In the genomic region with DNA sequence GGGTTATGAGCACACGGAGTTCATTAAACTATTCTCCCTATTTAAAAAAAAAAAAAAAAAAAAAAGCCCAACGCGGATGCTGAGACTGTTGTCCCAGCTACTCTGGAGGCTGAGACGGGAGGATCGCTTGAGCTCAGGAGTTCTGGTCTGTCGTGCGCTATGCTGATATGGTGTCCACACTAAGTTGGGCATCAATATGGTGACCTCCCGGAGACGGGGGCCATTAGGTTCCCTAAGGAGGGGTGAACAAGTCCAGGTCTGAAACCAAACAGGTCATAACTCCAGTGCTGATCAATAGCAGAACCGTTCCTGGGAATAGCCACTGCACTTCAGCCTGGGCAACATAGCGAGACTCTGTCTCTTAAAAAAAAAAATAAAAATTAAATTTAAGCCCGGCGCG, we compare ENCODE assay signal across 9 cellular contexts. TPM values are rescaled to one million over a fixed set of nuclear protein-coding genes. Genes with fewer than 3 reads are reported as not detected.
DNase-seq lines count a peak whose midpoint lies in the region; ATAC-seq and TF ChIP-seq lines count a peak whose summit lies in the region.
"Had no signal": no experiment of that assay in that cellular context is flagged by ENCODE, and none has a peak within 500 bp of the region (broad histone marks: within the 10 kb centered on the region; RNA-seq: fewer than 3 reads in every experiment).

No MANE protein-coding gene starts in this region.

- peaks cover 33% of the 10 kb centered on the region for H3K27me3 Mint-ChIP-seq in CD4-positive, CD25-positive, alpha-beta regulatory T cell

- no peaks in the 10 kb centered on the region for H3K9me3 Mint-ChIP-seq in CD4-positive, CD25-positive, alpha-beta regulatory T cell

- H3K4me3 Mint-ChIP-seq in CD4-positive, CD25-positive, alpha-beta regulatory T cell, result peak overlapping the region; percentile 73 to 86 (median 84)

- no peaks in the 10 kb centered on the region for H3K27me3 ChIP-seq in CD4-positive, CD25-positive, alpha-beta regulatory T cell (ENCODE audit: control insufficient read depth, insufficient read depth, low read length)
- H3K27me3 ChIP-seq in MM.1S (replicated peaks; ENCODE audit: insufficient read depth, low read length), result peaks cover 58% of the 10 kb centered on the region
- H3K27me3 ChIP-seq in colonic mucosa, result peaks cover 3% of the 10 kb centered on the region
- H3K27me3 ChIP-seq in muscle layer of duodenum (ENCODE audit: low read depth, low read length), result peaks cover 6% of the 10 kb centered on the region

- no peaks in the 10 kb centered on the region for H3K36me3 ChIP-seq in CD4-positive, CD25-positive, alpha-beta regulatory T cell (ENCODE audit: control insufficient read depth, insufficient read depth, low read length)
- H3K36me3 ChIP-seq in MM.1S (replicated peaks; ENCODE audit: insufficient read depth, low read length) (no peaks in the 10 kb centered on the region), colonic mucosa (no peaks in the 10 kb centered on the region), muscle layer of duodenum (ENCODE audit: control insufficient read depth in 1 of 2, insufficient read depth in 2 of 2, low read length in 2 of 2) (no peaks in the 10 kb centered on the region)

- H3K9me2 ChIP-seq in MM.1S (replicated peaks; ENCODE audit: insufficient read depth, low read length), result no peaks in the 10 kb centered on the region

- no peak overlapping the region for H3K27ac Mint-ChIP-seq in CD4-positive, CD25-positive, alpha-beta regulatory T cell

- H3K36me3 Mint-ChIP-seq in CD4-positive, CD25-positive, alpha-beta regulatory T cell, result no peaks in the 10 kb centered on the region

- H3K4me1 Mint-ChIP-seq in CD4-positive, CD25-positive, alpha-beta regulatory T cell, result peaks cover 4 to 9% (median 7%) of the 10 kb centered on the region in 4 donors

- H3K4me2 ChIP-seq in MM.1S (ENCODE audit: low read depth, low read length), result peak overlapping the region; percentile 99; the same call in 1 of the 2 replicates

- no peak for ATAC-seq in CD4-positive, CD25-positive, alpha-beta regulatory T cell (ENCODE audit: low read depth in 2 of 2)

- TF ChIP-seq CTCF in MM.1S (IDR thresholded peaks at IDR 0.05; ENCODE audit: low read length) (no peak), colonic mucosa (IDR thresholded peaks at IDR 0.05) (no peak)

- H3K9me3 ChIP-seq in CD4-positive, CD25-positive, alpha-beta regulatory T cell (ENCODE audit: control insufficient read depth in 2 of 2, low read length in 2 of 2), result no peaks in the 10 kb centered on the region
- no peaks in the 10 kb centered on the region for H3K9me3 ChIP-seq in MM.1S (replicated peaks; ENCODE audit: insufficient read depth, low read length)
- H3K9me3 ChIP-seq in colonic mucosa, result no peaks in the 10 kb centered on the region
- H3K9me3 ChIP-seq in muscle layer of duodenum (ENCODE audit: control insufficient read depth in 1 of 2, low read length in 2 of 2), result no peaks in the 10 kb centered on the region

- no peak overlapping the region for H3K27ac ChIP-seq in CD4-positive, CD25-positive, alpha-beta regulatory T cell (ENCODE audit: insufficient read depth, low read length, poor library complexity, severe bottlenecking)
- H3K27ac ChIP-seq in MM.1S (ENCODE audit: low read length) (no peak overlapping the region), colonic mucosa (no peak overlapping the region), muscle layer of duodenum (ENCODE audit: low read length) (no peak overlapping the region)

- peak overlapping the region; percentile 96 for H2AFZ ChIP-seq in MM.1S (ENCODE audit: low read length)

- H3F3A ChIP-seq in MM.1S (ENCODE audit: insufficient read depth, low read length), result no peaks in the 10 kb centered on the region

- no peaks in the 10 kb centered on the region for H4K20me1 ChIP-seq in MM.1S (ENCODE audit: insufficient read depth, low read length)

- intact Hi-C loops in colonic mucosa (cut with DNase I), result no loop called here

- DNase-seq in CD4-positive, CD25-positive, alpha-beta regulatory T cell, result no peak
- DNase-seq in MM.1S (no peak), colonic mucosa (peak; percentile 15), OCI-M1 (lab: John Stamatoyannopoulos, UW) (no peak), LoVo (ENCODE audit: low spot score) (no peak), NOMO-1 treated with dmso at 0.1 percent for 144 hours (lab: John Stamatoyannopoulos, UW; ENCODE audit: unreplicated experiment) (no peak), D341Med (ENCODE audit: low spot score) (no peak)
- DNase-seq: cortex of kidney had no signal

- H3K4me3 ChIP-seq in CD4-positive, CD25-positive, alpha-beta regulatory T cell (ENCODE audit: low read depth, low read length), result peak overlapping the region; percentile 66
- H3K4me3 ChIP-seq in MM.1S (ENCODE audit: low read length) (peak overlapping the region; percentile 84), colonic mucosa (peak overlapping the region; percentile 45), muscle layer of duodenum (ENCODE audit: low read depth in 1 of 2, low read length in 2 of 2) (peak overlapping the region; percentile 44 to 64)

- H3K9ac ChIP-seq in MM.1S (ENCODE audit: low read length) (no peak overlapping the region; the same call in 1 of the 2 replicates), colonic mucosa (ENCODE audit: low read depth in 2 of 2, low read length in 2 of 2) (no peak overlapping the region)

- no peaks in the 10 kb centered on the region for H3K79me2 ChIP-seq in MM.1S (ENCODE audit: low read length)

- H3K4me1 ChIP-seq in CD4-positive, CD25-positive, alpha-beta regulatory T cell (ENCODE audit: control insufficient read depth, insufficient read depth, low read length, poor library complexity, severe bottlenecking), result peaks cover 9% of the 10 kb centered on the region
- H3K4me1 ChIP-seq in MM.1S (ENCODE audit: low read length), result 0 out of 2 replicates have a peak, but pooled peaks cover 4% of the 10 kb centered on the region
- no peaks in the 10 kb centered on the region for H3K4me1 ChIP-seq in colonic mucosa
- H3K4me1 ChIP-seq in muscle layer of duodenum (ENCODE audit: control insufficient read depth in 1 of 2, insufficient read depth in 2 of 2, low read length in 2 of 2), result peaks cover 0 to 12% of the 10 kb centered on the region in 2 donors

RNA-seq across cellular contexts. Expression of gene ANKRD53, which starts 12.9 kb away (rescaled TPM):
- total RNA-seq in CD4-positive, CD25-positive, alpha-beta regulatory T cell, result 0.94 TPM
- under 1 TPM in 1 of 4 donors, not detected in 3; 0.09 TPM for polyA plus RNA-seq in CD4-positive, CD25-positive, alpha-beta regulatory T cell
- under 1 TPM in 1 of 2 donors, not detected in 1; 0.40 TPM for total RNA-seq in colonic mucosa

RNA-seq across cellular contexts. Expression of gene TEX261, which starts 29.2 kb away (rescaled TPM):
- total RNA-seq in CD4-positive, CD25-positive, alpha-beta regulatory T cell, result 37.8 TPM
- polyA plus RNA-seq in CD4-positive, CD25-positive, alpha-beta regulatory T cell, result 10 to 100 TPM; 30.2 to 35.4 (median 32.6) TPM
- total RNA-seq in colonic mucosa, result 10 to 100 TPM; 43.6 to 58.8 TPM

RNA-seq across cellular contexts. Expression of gene ATP6V1B1, which starts 29.8 kb away (rescaled TPM):
- not detected for total RNA-seq in CD4-positive, CD25-positive, alpha-beta regulatory T cell
- not detected for polyA plus RNA-seq in CD4-positive, CD25-positive, alpha-beta regulatory T cell
- total RNA-seq in colonic mucosa, result not detected
